10 cellular contexts compared by ENCODE assay signal in genomic region chr2:12720752-12721151, GRCh38. TPM values are rescaled to one million over a fixed set of nuclear protein-coding genes. Genes with fewer than 3 reads are reported as not detected.
DNase-seq lines count a peak whose midpoint lies in the region; ATAC-seq, FAIRE-seq and TF ChIP-seq lines count a peak whose summit lies in the region.
"Had no signal": no experiment of that assay in that cellular context is flagged by ENCODE, and none has a peak within 500 bp of the region (broad histone marks: within the 10 kb centered on the region; RNA-seq: fewer than 3 reads in every experiment).

No MANE protein-coding gene starts in this region.

- no peaks in the 10 kb centered on the region for H3K9me3 Mint-ChIP-seq in naive B cell

- 56% methylated on average over 2 of the region's 2 CpGs for WGBS in right lobe of liver (ENCODE audit: insufficient coverage, low coverage, low lambda C conversion rate, missing lambda C conversion rate)
- 18% methylated on average over 2 of the region's 2 CpGs for WGBS in HepG2 (ENCODE audit: low lambda C conversion rate)
- WGBS in aorta, 2 donors: 5 to 8% methylated on average over 2 of the region's 2 CpGs

- H3K9me3 ChIP-seq in right lobe of liver (no peaks in the 10 kb centered on the region), HepG2 (ENCODE audit: low read length) (no peaks in the 10 kb centered on the region), aorta (ENCODE audit: control insufficient read depth, low read length) (no peaks in the 10 kb centered on the region)

- TF ChIP-seq CTCF in right lobe of liver (IDR thresholded peaks at IDR 0.05) (no peak), HepG2 (CRISPR knock-in tag; IDR thresholded peaks at IDR 0.05) (no peak), brain microvascular endothelial cell (IDR thresholded peaks at IDR 0.05; ENCODE audit: low read depth, low read length, missing control alignments) (no peak)

- H3K4me3 Mint-ChIP-seq in naive B cell: peak overlapping the region; percentile 96 to 100 (median 98)

- POLR2A ChIA-PET in HepG2 (lab: Yijun Ruan, JAX): no interaction called here

- H4K20me1 ChIP-seq in HepG2 (ENCODE audit: insufficient read depth, low read length): no peaks in the 10 kb centered on the region

- BruUV-seq in HepG2 (replicated peaks; lab: Mats Ljungman, UMichigan): no TSS peak

- H3K27me3 ChIP-seq in right lobe of liver (no peaks in the 10 kb centered on the region), HepG2 (ENCODE audit: control insufficient read depth in 1 of 2, insufficient read depth in 2 of 2, low read length in 2 of 2) (peaks cover 6 to 37% of the 10 kb centered on the region in 2 experiments), brain microvascular endothelial cell (replicated peaks) (no peaks in the 10 kb centered on the region), aorta (ENCODE audit: control insufficient read depth in 1 of 2, insufficient read depth in 2 of 2, low read length in 1 of 2) (no peaks in the 10 kb centered on the region)

- H3K36me3 ChIP-seq in right lobe of liver (no peaks in the 10 kb centered on the region), HepG2 (replicated peaks in 1 of 2; ENCODE audit: control insufficient read depth in 1 of 2, insufficient read depth in 2 of 2, low read length in 2 of 2) (no peaks in the 10 kb centered on the region), brain microvascular endothelial cell (replicated peaks) (peaks cover 13% of the 10 kb centered on the region), aorta (ENCODE audit: control insufficient read depth in 1 of 2, insufficient read depth in 2 of 2, low read length in 1 of 2) (no peaks in the 10 kb centered on the region)

- no peaks in the 10 kb centered on the region for H3K27me3 Mint-ChIP-seq in naive B cell

- H3K4me1 ChIP-seq in right lobe of liver (peaks cover 0 to 32% (median 4%) of the 10 kb centered on the region in 4 donors), HepG2 (ENCODE audit: insufficient read depth, low read length) (peaks cover 36% of the 10 kb centered on the region), aorta (ENCODE audit: control insufficient read depth in 1 of 2, insufficient read depth in 2 of 2, low read length in 2 of 2) (no peaks in the 10 kb centered on the region)

- in situ Hi-C loops in HepG2 (cut with HindIII; ENCODE audit: extremely low pct_ligation_motif_present, low pct_unique_long_range_greater_than_20kb): no loop called here
- in situ Hi-C loops in brain microvascular endothelial cell (cut with HindIII; ENCODE audit: low pct_ligation_motif_present, low sequenced_read_pairs): loop anchor here (25.0 kb wide), 2 partner anchors 408 to 858 kb away; no protein-coding TSS in a partner anchor
- in situ Hi-C loops in ACHN (cut with HindIII; ENCODE audit: low pct_ligation_motif_present, low pct_unique_long_range_greater_than_20kb, low sequenced_read_pairs): no loop called here

- intact Hi-C loops in right lobe of liver (cut with DNase I) (no loop called here), HepG2 (cut with micrococcal nuclease; ENCODE audit: unreplicated experiment) (no loop called here), aorta (cut with DNase I) (loop anchor here in 1 of 2 donors (10.0 kb wide), 1 partner anchor 94 kb away; no protein-coding TSS in a partner anchor)

- peak overlapping the region in 1 of 6 donors; percentile 40 for H3K27ac Mint-ChIP-seq in naive B cell

- TF ChIP-seq EP300 in HepG2 (IDR thresholded peaks at IDR 0.05; ENCODE audit: low read depth in 2 of 2, low read length in 2 of 2) (no peak), HepG2 (CRISPR knock-in tag; IDR thresholded peaks at IDR 0.05; ENCODE audit: borderline replicate concordance) (no peak)

- TF ChIP-seq RAD21 in HepG2 (CRISPR knock-in tag; IDR thresholded peaks at IDR 0.05): no peak

- peak overlapping the region; percentile 68 to 77 (median 73) for H3K4me3 ChIP-seq in right lobe of liver
- H3K4me3 ChIP-seq in HepG2 (replicated peaks in 1 of 3; ENCODE audit: insufficient read depth in 1 of 3, low read depth in 2 of 3, low read length in 3 of 3): no peak overlapping the region
- H3K4me3 ChIP-seq in brain microvascular endothelial cell (ENCODE audit: low read depth, low read length): peak overlapping the region; percentile 88
- peak overlapping the region; percentile 63 to 95 for H3K4me3 ChIP-seq in aorta (ENCODE audit: low read length in 2 of 2)

- no peak for DNase-seq in right lobe of liver
- no peak for DNase-seq in HepG2 (ENCODE audit: low spot score)
- no peak for DNase-seq in brain microvascular endothelial cell
- no peak for DNase-seq in naive B cell
- no peak for DNase-seq in aorta
- no peak for DNase-seq in NCI-H1048 (lab: John Stamatoyannopoulos, UW)
- DNase-seq in NCI-H2227 (lab: John Stamatoyannopoulos, UW; ENCODE audit: unreplicated experiment): no peak
- no peak for DNase-seq in ACHN
- DNase-seq: activated CD8-positive, alpha-beta memory T cell treated with anti-CD3 and anti-CD28 coated beads, Interleukin-2, amount 50 U/mL, for 4 hours; small intestine had no signal

- H3K79me2 ChIP-seq in HepG2 (ENCODE audit: insufficient read depth, low read length): no peaks in the 10 kb centered on the region

- no peak for ATAC-seq in right lobe of liver
- ATAC-seq in HepG2: no peak
- ATAC-seq in naive B cell (ENCODE audit: low read depth in 2 of 2): no peak
- no peak for ATAC-seq in aorta (ENCODE audit: low FRiP score)

- H2AFZ ChIP-seq in HepG2 (ENCODE audit: low read length): no peak overlapping the region

- H3K4me1 Mint-ChIP-seq in naive B cell: peaks cover 57 to 73% (median 72%) of the 10 kb centered on the region in 3 donors

- H3K27ac ChIP-seq in right lobe of liver (peak overlapping the region; percentile 28 to 95 (median 91)), HepG2 (ENCODE audit: extremely low read length, insufficient read depth, low read length) (no peak overlapping the region), brain microvascular endothelial cell (peak overlapping the region; percentile 87), aorta (ENCODE audit: low read depth in 1 of 2, low read length in 2 of 2) (no peak overlapping the region)

- H3K4me2 ChIP-seq in HepG2 (ENCODE audit: low read depth, low read length): no peak overlapping the region

- peaks cover 9 to 30% of the 10 kb centered on the region in 2 donors for H3K36me3 Mint-ChIP-seq in naive B cell

- FAIRE-seq in HepG2 (lab: Jason Lieb, UNC): no peak
- FAIRE-seq: small intestine had no signal

- TF ChIP-seq POLR2A in right lobe of liver (IDR thresholded peaks at IDR 0.05): no peak
- TF ChIP-seq POLR2A in HepG2 (IDR thresholded peaks at IDR 0.05; ENCODE audit: insufficient read depth in 1 of 2, low read depth in 2 of 2, low read length in 2 of 2): no peak

- CTCF ChIA-PET in HepG2 (lab: Yijun Ruan, JAX; ENCODE audit: low intra/inter-chr PET ratio, low total read pairs): no interaction called here

- no peak overlapping the region for H3K9ac ChIP-seq in HepG2 (ENCODE audit: insufficient read depth, low read depth, low read length)

TF ChIP-seq in HepG2, 621 proteins besides CTCF, POLR2A, EP300 and RAD21 (continues in another document):
- TF ChIP-seq ZNF10 (CRISPR knock-in tag; IDR thresholded peaks at IDR 0.05; ENCODE audit: borderline replicate concordance, low read depth) (no peak), ZNF598 (CRISPR knock-in tag; IDR thresholded peaks at IDR 0.05; ENCODE audit: borderline replicate concordance) (no peak), ZSCAN30 (CRISPR knock-in tag; IDR thresholded peaks at IDR 0.05) (no peak), ZNF792 (CRISPR knock-in tag; IDR thresholded peaks at IDR 0.05) (no peak)

RNA-seq across cellular contexts. Expression of gene TRIB2, which starts 4.0 kb away (rescaled TPM):
- total RNA-seq in right lobe of liver (10 to 100 TPM in 5 of 6 experiments, 1 to 10 TPM in 1; 9.1 to 24.4 (median 15.3) TPM), HepG2 (2016; rRNA removed; fragmentation: Illumina TruSeq; extraction: Trizol) (1.3 and 2.3 TPM in 2 replicates), aorta (10 to 100 TPM; 39.7 to 63.4 TPM)
- 0.26 and 0.61 TPM in 2 replicates for total RNA-seq in HepG2 (2016; cell fraction: cytosol; rRNA removed; fragmentation: Illumina TruSeq; extraction: Trizol; ENCODE audit: low read depth)
- total RNA-seq in HepG2 (2016; cell fraction: insoluble cytoplasmic fraction; rRNA removed; fragmentation: Illumina TruSeq; extraction: Trizol): 1.2 and 1.3 TPM in 2 replicates
- 0.77 and 1.2 TPM in 2 replicates for total RNA-seq in HepG2 (2016; cell fraction: membrane; rRNA removed; fragmentation: Illumina TruSeq; extraction: Trizol)
- 1.6 and 3.2 TPM in 2 replicates for total RNA-seq in HepG2 (2016; cell fraction: nucleus; rRNA removed; fragmentation: Illumina TruSeq; extraction: Trizol)
- polyA plus RNA-seq in HepG2 (2011; rRNA removed) (0.68 and 1.1 TPM in 2 replicates), naive B cell (ENCODE audit: low read depth in 6 of 6) (10 to 100 TPM; 48.4 to 94.2 (median 58.6) TPM), aorta (10 to 100 TPM; 23.3 to 75.7 TPM)
- 0.67 and 0.88 TPM in 2 replicates for polyA plus RNA-seq in HepG2 (2011; cell fraction: cytosol; rRNA removed)
- polyA plus RNA-seq in HepG2 (2011; cell fraction: nucleus; rRNA removed): 3.9 and 4.0 TPM in 2 replicates
- 1.4 and 2.5 TPM in 2 replicates for polyA plus RNA-seq in HepG2 (2012)
- polyA plus RNA-seq in HepG2 (2016; cell fraction: cytosol; fragmentation: Illumina TruSeq; extraction: Trizol; ENCODE audit: low read depth): 0.32 and 0.33 TPM in 2 replicates
- polyA plus RNA-seq in HepG2 (2016; cell fraction: insoluble cytoplasmic fraction; fragmentation: Illumina TruSeq; extraction: Trizol; ENCODE audit: low read depth): 1.0 and 1.4 TPM in 2 replicates
- polyA plus RNA-seq in HepG2 (2016; cell fraction: membrane; fragmentation: Illumina TruSeq; extraction: Trizol; ENCODE audit: low read depth): 1.3 TPM in 2 replicates
- polyA plus RNA-seq in HepG2 (2016; cell fraction: nucleus; fragmentation: Illumina TruSeq; extraction: Trizol; ENCODE audit: insufficient read depth, low read depth): 4.2 and 4.5 TPM in 2 replicates
- polyA minus RNA-seq in HepG2 (2011; rRNA and poly(A)+ RNA removed; ENCODE audit: low replicate concordance): 1.1 TPM in 1 of 2 replicates, not detected in the other
- polyA minus RNA-seq in HepG2 (2011; cell fraction: cytosol; rRNA and poly(A)+ RNA removed): 0.49 and 0.62 TPM in 2 replicates
- 3.2 and 4.1 TPM in 2 replicates for polyA minus RNA-seq in HepG2 (2011; cell fraction: nucleus; rRNA and poly(A)+ RNA removed)

Comparison
In these comparisons a context has a peak if more than half of its experiments do, and no peak if none do; other contexts are left out.
1. H3K27ac ChIP-seq: peak in right lobe of liver (3 of 3) and brain microvascular endothelial cell (single experiment); none in HepG2 (single experiment) and aorta (0 of 2).
2. H3K4me3 ChIP-seq: peak in right lobe of liver (3 of 3), brain microvascular endothelial cell (single experiment) and aorta (2 of 2); none in HepG2 (0 of 3).